8 cellular contexts compared by ENCODE assay signal in the genomic region with DNA sequence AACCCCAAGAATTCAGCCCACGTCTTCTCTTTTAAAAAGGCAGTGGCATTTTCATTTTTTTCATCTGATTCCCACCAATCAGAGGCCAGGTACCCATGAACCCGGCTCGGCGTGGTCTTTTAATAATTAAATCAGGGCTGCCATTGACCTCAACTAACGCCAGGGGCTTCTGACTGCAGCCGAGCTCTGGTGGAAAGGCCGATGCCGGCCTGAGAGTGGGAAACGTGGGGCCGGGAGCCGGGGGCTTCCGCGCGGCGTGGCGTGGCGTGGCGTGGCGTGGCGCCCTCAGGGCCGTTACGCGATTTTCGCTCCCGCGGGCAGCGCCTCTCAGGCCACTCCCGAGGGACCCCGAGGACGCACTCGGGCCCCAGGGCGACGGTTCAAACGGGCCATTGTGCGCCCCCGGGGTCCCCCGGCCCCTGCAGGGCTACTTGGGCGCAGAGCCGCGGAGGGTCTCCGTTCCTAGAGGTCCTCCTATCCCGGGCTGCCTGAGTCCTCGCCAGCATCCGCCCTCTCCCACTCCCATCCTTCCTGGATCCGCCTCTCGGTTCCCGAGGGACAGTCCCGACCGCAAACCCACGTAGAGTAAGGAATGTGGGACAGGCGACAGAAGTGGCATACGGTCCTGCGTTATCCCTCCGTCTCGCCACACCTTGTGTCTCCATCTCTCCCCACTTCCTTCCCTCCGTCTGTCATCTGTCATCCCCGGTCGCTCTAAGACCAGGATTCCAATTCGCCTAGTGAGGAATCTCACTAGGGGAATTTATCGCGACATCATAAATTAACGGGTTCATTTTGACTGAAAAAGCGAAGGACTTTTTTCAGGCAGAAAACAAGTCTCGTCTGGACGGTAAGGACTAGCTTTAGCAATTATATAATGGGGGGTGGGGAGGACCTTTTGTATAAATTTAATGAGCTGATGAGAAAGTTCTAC. TPM values are rescaled to one million over a fixed set of nuclear protein-coding genes. Genes with fewer than 3 reads are reported as not detected.
DNase-seq lines count a peak whose midpoint lies in the region; ATAC-seq and TF ChIP-seq lines count a peak whose summit lies in the region.

No MANE protein-coding gene starts in this region.

- intact Hi-C loops in lower leg skin (cut with DNase I; ENCODE audit: low total_unique reads), result no loop called here

- 0 to 2% methylated on average over 41 to 58 of the region's 65 CpGs for WGBS in lower leg skin, 2 donors

- TF ChIP-seq POLR2A in lower leg skin (IDR thresholded peaks at IDR 0.05), result no peak

- DNase-seq in AG20443 (ENCODE audit: low spot score), result peak; percentile 83
- DNase-seq in NCI-H524 treated with DMSO at 0.1 percent for 48 hours (lab: John Stamatoyannopoulos, UW), result peak; percentile 64
- peak; percentile 33 to 37 for DNase-seq in activated CD4-positive, alpha-beta T cell treated with anti-CD3 and anti-CD28 coated beads, Interleukin-2, amount 50 U/mL, for 4 hours
- DNase-seq in ecto neural progenitor cell (ENCODE audit: low spot score), result peak; percentile 68
- DNase-seq in lower leg skin (ENCODE audit: low spot score in 2 of 2), result peak; percentile 53 to 89
- DNase-seq in stimulated activated CD4-positive, alpha-beta T cell treated with anti-CD3 and anti-CD28 coated beads, TNF-alpha, amount 100 ng/mL, for 4 hours (ENCODE audit: low read depth in 3 of 3), result peak; percentile 7 to 35 (median 23)

- peak in 1 of 3 donors; percentile 29 for TF ChIP-seq CTCF in lower leg skin (IDR thresholded peaks at IDR 0.05)

- ATAC-seq in GM18867 (IDR thresholded peaks at IDR 0.05; ENCODE audit: unreplicated experiment) (peak; percentile 53), HG03095 (IDR thresholded peaks at IDR 0.05; ENCODE audit: unreplicated experiment) (peak; percentile 39)

- peak overlapping the region; percentile 99 for H3K4me3 ChIP-seq in lower leg skin (ENCODE audit: low read depth, poor library complexity, severe bottlenecking)

RNA-seq across cellular contexts. Expression of a gene that starts 0.9 kb away (rescaled TPM):
- 10 to 100 TPM; 12.6 to 27.7 (median 23.4) TPM for total RNA-seq in lower leg skin

Comparison
In these comparisons a context has a peak if more than half of its experiments do, and no peak if none do; other contexts are left out.
1. Peak in every context shown above with its lines: DNase-seq, ATAC-seq and H3K4me3 ChIP-seq.
2. DNase-seq: peak in every context shown above with its lines; median percentile 83 in AG20443; 71 in lower leg skin; 68 in ecto neural progenitor cell; 64 in NCI-H524 treated with DMSO at 0.1 percent for 48 hours; 35 in activated CD4-positive, alpha-beta T cell treated with anti-CD3 and anti-CD28 coated beads, Interleukin-2, amount 50 U/mL, for 4 hours; 23 in stimulated activated CD4-positive, alpha-beta T cell treated with anti-CD3 and anti-CD28 coated beads, TNF-alpha, amount 100 ng/mL, for 4 hours.